ENCODE assay signal across 8 cellular contexts in genomic region chr14:103628684-103629502, GRCh38. TPM values are rescaled to one million over a fixed set of nuclear protein-coding genes. Genes with fewer than 3 reads are reported as not detected.
DNase-seq lines count a peak whose midpoint lies in the region; ATAC-seq and TF ChIP-seq lines count a peak whose summit lies in the region.

KLC1 (plus strand) TSS chr14:103629211; CDS start chr14:103654565, 25,354 bp downstream.

- H3K27ac ChIP-seq in 22Rv1: peak within 1 kb of the TSS; percentile 68

- TF ChIP-seq CTCF in 22Rv1 (IDR thresholded peaks at IDR 0.05): peak; percentile 24; the same call in 1 of the 2 replicates

- ATAC-seq in GM18498 (IDR thresholded peaks at IDR 0.05; ENCODE audit: unreplicated experiment) (peak; percentile 57), HG02973 (IDR thresholded peaks at IDR 0.05; ENCODE audit: unreplicated experiment) (peak; percentile 51)

- DNase-seq in NCI-H345 (lab: John Stamatoyannopoulos, UW): peak; percentile 74
- DNase-seq in activated CD8-positive, alpha-beta memory T cell treated with anti-CD3 and anti-CD28 coated beads for 1 hour (ENCODE audit: extremely low read depth in 1 of 2, low read depth in 1 of 2): peak; percentile 53 to 82
- peak; percentile 80 for DNase-seq in effector CD4-positive, alpha-beta T cell
- peak; percentile 71 to 83 for DNase-seq in lung microvascular endothelial cell (ENCODE audit: low read depth in 2 of 2)
- DNase-seq in stimulated activated CD4-positive, alpha-beta T cell treated with anti-CD3 and anti-CD28 coated beads, TNF-alpha, amount 100 ng/mL, for 4 hours (ENCODE audit: low read depth in 3 of 3): peak; percentile 74 to 85 (median 75)

RNA-seq across cellular contexts. Expression of gene KLC1, which starts in this region (rescaled TPM):
- 96.3 and 129 TPM in 2 replicates for total RNA-seq in lung microvascular endothelial cell

Comparison
In these comparisons a context has a peak if more than half of its experiments do, and no peak if none do; other contexts are left out.
1. Peak in every context shown above with its lines: DNase-seq, ATAC-seq and H3K27ac ChIP-seq.